ENCODE assay signal across 8 cellular contexts in genomic region chr22:39308614-39309363, GRCh38. TPM values are rescaled to one million over a fixed set of nuclear protein-coding genes. Genes with fewer than 3 reads are reported as not detected.
DNase-seq lines count a peak whose midpoint lies in the region; ATAC-seq and TF ChIP-seq lines count a peak whose summit lies in the region.

No MANE protein-coding gene starts in this region.

- H3K4me2 ChIP-seq in OCI-LY3 (ENCODE audit: low read length) (no peak overlapping the region), MM.1S (ENCODE audit: low read depth, low read length) (no peak overlapping the region)

- H3K4me3 ChIP-seq in OCI-LY3 (ENCODE audit: low read length), result no peak overlapping the region
- no peak overlapping the region for H3K4me3 ChIP-seq in MM.1S (ENCODE audit: low read length)

- H3K27ac Mint-ChIP-seq in Calu3 (ENCODE audit: unreplicated experiment), result peak overlapping the region; percentile 86

- CTCF ChIA-PET in Calu3 (lab: Charles Lee), result interaction anchor here (0.6 to 1.5 kb wide), 4 partner anchors 18 to 220 kb away, joined by 3 to 6 read pairs (median 4); no protein-coding TSS in a partner anchor

- H2AFZ ChIP-seq in OCI-LY3 (ENCODE audit: low read depth, low read length) (no peak overlapping the region), MM.1S (ENCODE audit: low read length) (no peak overlapping the region)

- BruUV-seq in Calu3 (replicated peaks; lab: Mats Ljungman, UMichigan), result no TSS peak

- H3K9me2 ChIP-seq in MM.1S (replicated peaks; ENCODE audit: insufficient read depth, low read length), result no peaks in the 10 kb centered on the region

- H3K27me3 ChIP-seq in OCI-LY3 (ENCODE audit: low read depth, low read length) (no peaks in the 10 kb centered on the region), MM.1S (replicated peaks; ENCODE audit: insufficient read depth, low read length) (no peaks in the 10 kb centered on the region)

- peak; percentile 65 for ATAC-seq in omental fat pad (ENCODE audit: low FRiP score)

- no peaks in the 10 kb centered on the region for H3K4me1 ChIP-seq in OCI-LY3 (ENCODE audit: low read length)
- H3K4me1 ChIP-seq in MM.1S (ENCODE audit: low read length), result 0 out of 2 replicates have a peak, but pooled peaks cover 4% of the 10 kb centered on the region

- peaks cover 64% of the 10 kb centered on the region for H3K36me3 Mint-ChIP-seq in Calu3 (ENCODE audit: insufficient read depth, unreplicated experiment)

- intact Hi-C loops in Calu3 (cut with micrococcal nuclease; ENCODE audit: unreplicated experiment), result no loop called here

- no peak overlapping the region for H3K27ac ChIP-seq in OCI-LY3 (ENCODE audit: low read length)
- peak overlapping the region; percentile 98 for H3K27ac ChIP-seq in epithelial cell of prostate
- no peak overlapping the region for H3K27ac ChIP-seq in MM.1S (ENCODE audit: low read length)

- H4K20me1 ChIP-seq in OCI-LY3 (ENCODE audit: insufficient read depth, low read length) (peaks cover 40% of the 10 kb centered on the region), MM.1S (ENCODE audit: insufficient read depth, low read length) (peaks cover 24% of the 10 kb centered on the region)

- H3K36me3 ChIP-seq in OCI-LY3 (replicated peaks; ENCODE audit: low read depth, low read length) (peaks cover 53% of the 10 kb centered on the region), MM.1S (replicated peaks; ENCODE audit: insufficient read depth, low read length) (peaks cover 9% of the 10 kb centered on the region)

- H3K9me3 Mint-ChIP-seq in Calu3 (ENCODE audit: low read depth, unreplicated experiment), result no peaks in the 10 kb centered on the region

- H3K4me3 Mint-ChIP-seq in Calu3 (ENCODE audit: low read depth, unreplicated experiment), result peak overlapping the region; percentile 40

- H3K4me1 Mint-ChIP-seq in Calu3 (ENCODE audit: low read depth, unreplicated experiment), result peaks cover 55% of the 10 kb centered on the region

- no peak for TF ChIP-seq CTCF in Calu3 (IDR thresholded peaks at IDR 0.05; ENCODE audit: unreplicated experiment)
- peak; percentile 21; the same call in 1 of the 2 replicates for TF ChIP-seq CTCF in OCI-LY3 (IDR thresholded peaks at IDR 0.05; ENCODE audit: low read depth, low read length)
- no peak for TF ChIP-seq CTCF in omental fat pad (IDR thresholded peaks at IDR 0.05)
- no peak; the same call in 1 of the 2 replicates for TF ChIP-seq CTCF in MM.1S (IDR thresholded peaks at IDR 0.05; ENCODE audit: low read length)

- H3K79me2 ChIP-seq in OCI-LY3 (ENCODE audit: low read length) (0 out of 2 replicates have a peak, but pooled peaks cover 3% of the 10 kb centered on the region), MM.1S (ENCODE audit: low read length) (peaks cover 7% of the 10 kb centered on the region)

- H3K9ac ChIP-seq in OCI-LY3 (ENCODE audit: low read length) (no peak overlapping the region), MM.1S (ENCODE audit: low read length) (no peak overlapping the region)

- no peaks in the 10 kb centered on the region for H3K9me3 ChIP-seq in OCI-LY3 (ENCODE audit: insufficient read depth, low read length)
- H3K9me3 ChIP-seq in MM.1S (replicated peaks; ENCODE audit: insufficient read depth, low read length), result no peaks in the 10 kb centered on the region

- peak; percentile 79 for DNase-seq in Calu3
- DNase-seq in epithelial cell of prostate (ENCODE audit: low read depth, low spot score), result no peak
- DNase-seq in omental fat pad (ENCODE audit: low spot score), result peak; percentile 62
- DNase-seq in MM.1S, result no peak
- DNase-seq in NCI-H2081 treated with DMSO at 0.1 percent for 48 hours (lab: John Stamatoyannopoulos, UW), result no peak
- DNase-seq in NK-92 treated with Interleukin-12 subunit alpha and Interleukin-12 subunit beta, amount 100 ng/mL, for 24 hours (lab: John Stamatoyannopoulos, UW), result no peak
- DNase-seq in NCI-H526 treated with DMSO at 0.1 percent for 48 hours (lab: John Stamatoyannopoulos, UW), result no peak

- H3F3A ChIP-seq in MM.1S (ENCODE audit: insufficient read depth, low read length), result peaks cover 53% of the 10 kb centered on the region

- no peaks in the 10 kb centered on the region for H3K27me3 Mint-ChIP-seq in Calu3 (ENCODE audit: unreplicated experiment)

RNA-seq across cellular contexts. Expression of gene RPL3, which starts 10.6 kb away (rescaled TPM):
- total RNA-seq in Calu3 (2022), result 977 and 1,058 TPM in 2 replicates
- total RNA-seq in omental fat pad, result 1,000 to 10,000 TPM; 1,543 to 2,117 (median 1,973) TPM

RNA-seq across cellular contexts. Expression of gene SYNGR1, which starts 41.0 kb away (rescaled TPM):
- total RNA-seq in Calu3 (2022) (12.3 and 16.8 TPM in 2 replicates), omental fat pad (10 to 100 TPM in 2 of 4 donors, 1 to 10 TPM in 2; 4.4 to 11.0 (median 9.9) TPM)

Comparison
In these comparisons a context has a peak if more than half of its experiments do, and no peak if none do; other contexts are left out.
1. DNase-seq: peak in Calu3 (single experiment) and omental fat pad (single experiment); none in epithelial cell of prostate (single experiment), MM.1S (single experiment), NCI-H2081 treated with DMSO at 0.1 percent for 48 hours (single experiment), NK-92 treated with Interleukin-12 subunit alpha and Interleukin-12 subunit beta, amount 100 ng/mL, for 24 hours (single experiment) and NCI-H526 treated with DMSO at 0.1 percent for 48 hours (single experiment).